8 cellular contexts compared by ENCODE assay signal in genomic region chr1:40450491-40451237, GRCh38. TPM values are rescaled to one million over a fixed set of nuclear protein-coding genes. Genes with fewer than 3 reads are reported as not detected.
A peak's percentile ranks its signal among the peaks of the same experiment; 100 is the strongest.
DNase-seq lines count a peak whose midpoint lies in the region; ATAC-seq and TF ChIP-seq lines count a peak whose summit lies in the region.

No MANE protein-coding gene starts in this region.

- H3K36me3 ChIP-seq in Panc1 (ENCODE audit: control insufficient read depth, insufficient read depth, low read length) (no peaks in the 10 kb centered on the region; the same call in 1 of the 2 replicates), parathyroid adenoma (ENCODE audit: control insufficient read depth, insufficient read depth, low read length) (no peaks in the 10 kb centered on the region), thyroid gland (no peaks in the 10 kb centered on the region)

- H3K27me3 ChIP-seq in Panc1 (ENCODE audit: control insufficient read depth, insufficient read depth, low read length), result no peaks in the 10 kb centered on the region
- no peaks in the 10 kb centered on the region for H3K27me3 ChIP-seq in parathyroid adenoma (ENCODE audit: control insufficient read depth, insufficient read depth, low read length)
- H3K27me3 ChIP-seq in thyroid gland, result no peaks in the 10 kb centered on the region

- WGBS in thyroid gland, 2 donors, result 19 to 22% methylated on average over 22 of the region's 22 CpGs

- peak; percentile 56 to 63 for DNase-seq in NCI-H446 (lab: John Stamatoyannopoulos, UW)
- DNase-seq in NCI-H446 treated with DMSO at 0.1 percent for 48 hours (lab: John Stamatoyannopoulos, UW), result no peak
- DNase-seq in Panc1 (ENCODE audit: low read depth, low spot score), result peak; percentile 42
- peak; percentile 81 for DNase-seq in activated gamma-delta T cell treated with anti-CD3 and anti-CD28 coated beads, Interleukin-2, amount 50 U/mL, for 16 hours (ENCODE audit: low read depth)
- peak; percentile 35 for DNase-seq in glutamatergic neuron
- peak; percentile 11 to 12 for DNase-seq in thyroid gland

- no peak overlapping the region for H3K9ac ChIP-seq in parathyroid adenoma

- H3K4me3 ChIP-seq in Panc1 (ENCODE audit: low read depth in 2 of 2, low read length in 2 of 2) (peak overlapping the region; percentile 82 to 86), parathyroid adenoma (ENCODE audit: low read depth, low read length) (peak overlapping the region; percentile 80), thyroid gland (replicated peaks in 1 of 3) (peak overlapping the region; percentile 29 to 61 (median 35))

- BruUV-seq in Panc1 (replicated peaks; lab: Mats Ljungman, UMichigan), result no TSS peak

- H3K9me3 ChIP-seq in Panc1 (ENCODE audit: control insufficient read depth, insufficient read depth, low read depth, low read length) (peaks cover 38% of the 10 kb centered on the region; the same call in 1 of the 2 replicates), parathyroid adenoma (ENCODE audit: control insufficient read depth, low read length) (no peaks in the 10 kb centered on the region), thyroid gland (no peaks in the 10 kb centered on the region)

- H3K9me3 Mint-ChIP-seq in glutamatergic neuron (ENCODE audit: unreplicated experiment), result peaks cover 11% of the 10 kb centered on the region

- peak overlapping the region; percentile 98 for H3K4me3 Mint-ChIP-seq in glutamatergic neuron (ENCODE audit: unreplicated experiment)

- H3K27me3 Mint-ChIP-seq in glutamatergic neuron (ENCODE audit: unreplicated experiment), result peaks cover 6% of the 10 kb centered on the region

- peak overlapping the region; percentile 76 for H2AFZ ChIP-seq in parathyroid adenoma

- peaks cover 11% of the 10 kb centered on the region for H3K4me1 Mint-ChIP-seq in glutamatergic neuron (ENCODE audit: low read depth, unreplicated experiment)

- peak overlapping the region; percentile 97 for H3K27ac Mint-ChIP-seq in glutamatergic neuron (ENCODE audit: unreplicated experiment)

- intact Hi-C loops in Panc1 (cut with micrococcal nuclease; ENCODE audit: unreplicated experiment) (no loop called here), thyroid gland (cut with DNase I) (no loop called here)

- POLR2A ChIA-PET in Panc1 (lab: Charles Lee), result no interaction called here

- no peak for TF ChIP-seq CTCF in Panc1 (IDR thresholded peaks at IDR 0.05)
- no peak for TF ChIP-seq CTCF in glutamatergic neuron (IDR thresholded peaks at IDR 0.05; ENCODE audit: partially characterized antibody, unreplicated experiment)
- no peak for TF ChIP-seq CTCF in parathyroid adenoma (IDR thresholded peaks at IDR 0.05)
- no peak for TF ChIP-seq CTCF in thyroid gland (IDR thresholded peaks at IDR 0.05)

- H3K4me1 ChIP-seq in Panc1 (ENCODE audit: control insufficient read depth, insufficient read depth, low read length) (no peaks in the 10 kb centered on the region; the same call in 1 of the 2 replicates), parathyroid adenoma (no peaks in the 10 kb centered on the region), thyroid gland (peaks cover 0 to 6% of the 10 kb centered on the region in 2 donors)

- CTCF ChIA-PET in Panc1 (lab: Charles Lee), result interaction anchor here (0.5 kb wide), 1 partner anchor 77 kb away, joined by 3 read pairs; the partner anchor contains the start of gene SMAP2

- no peaks in the 10 kb centered on the region for H3K79me2 ChIP-seq in parathyroid adenoma

- in situ Hi-C loops in Panc1 (cut with HindIII; ENCODE audit: low pct_unique_long_range_greater_than_20kb, low sequenced_read_pairs), result no loop called here

- H3K36me3 Mint-ChIP-seq in glutamatergic neuron (ENCODE audit: unreplicated experiment), result peaks cover 41% of the 10 kb centered on the region

- ATAC-seq in HG03135 (IDR thresholded peaks at IDR 0.05; ENCODE audit: unreplicated experiment) (peak; percentile 22), Panc1 (peak; percentile 64)

- peak overlapping the region; percentile 100 for H3K4me2 ChIP-seq in parathyroid adenoma (ENCODE audit: low read length)

- H3K27ac ChIP-seq in Panc1 (ENCODE audit: low read length) (peak overlapping the region; percentile 96), parathyroid adenoma (peak overlapping the region; percentile 62), thyroid gland (peak overlapping the region in 2 of 3 donors; percentile 16 to 54)

- no peak for TF ChIP-seq POLR2A in thyroid gland (IDR thresholded peaks at IDR 0.05)

RNA-seq across cellular contexts. Expression of gene ZFP69B, which starts 0.4 kb away (rescaled TPM):
- total RNA-seq in Panc1 (2021; ENCODE audit: unreplicated experiment), result 11.6 TPM
- 4.6 TPM for polyA plus RNA-seq in Panc1 (2012; ENCODE audit: insufficient read length)
- total RNA-seq in glutamatergic neuron (ENCODE audit: unreplicated experiment), result 10.7 TPM
- 1 to 10 TPM in 1 of 4 donors, under 1 TPM in 1, not detected in 2; 0.40 to 1.0 TPM for total RNA-seq in thyroid gland

RNA-seq across cellular contexts. Expression of gene ZFP69, which starts 26.4 kb away (rescaled TPM):
- total RNA-seq in Panc1 (2021; ENCODE audit: unreplicated experiment), result 6.4 TPM
- 3.8 TPM for polyA plus RNA-seq in Panc1 (2012; ENCODE audit: insufficient read length)
- 5.0 TPM for total RNA-seq in glutamatergic neuron (ENCODE audit: unreplicated experiment)
- total RNA-seq in thyroid gland, result 1 to 10 TPM in 3 of 4 donors, under 1 TPM in 1; 0.92 to 4.8 (median 3.0) TPM

RNA-seq across cellular contexts. Expression of gene EXO5, which starts 57.9 kb away (rescaled TPM):
- total RNA-seq in Panc1 (2021; ENCODE audit: unreplicated experiment) (17.9 TPM), glutamatergic neuron (ENCODE audit: unreplicated experiment) (11.9 TPM), thyroid gland (10 to 100 TPM in 3 of 4 donors, 1 to 10 TPM in 1; 6.0 to 14.2 (median 11.2) TPM)
- polyA plus RNA-seq in Panc1 (2012; ENCODE audit: insufficient read length), result 10.0 TPM

Comparison
In these comparisons a context has a peak if more than half of its experiments do, and no peak if none do; other contexts are left out.
1. H3K27ac ChIP-seq: peak in every context shown above with its lines; median percentile 96 in Panc1; 62 in parathyroid adenoma; 35 in thyroid gland.